ENCODE assay signal across 12 cellular contexts in the genomic region with DNA sequence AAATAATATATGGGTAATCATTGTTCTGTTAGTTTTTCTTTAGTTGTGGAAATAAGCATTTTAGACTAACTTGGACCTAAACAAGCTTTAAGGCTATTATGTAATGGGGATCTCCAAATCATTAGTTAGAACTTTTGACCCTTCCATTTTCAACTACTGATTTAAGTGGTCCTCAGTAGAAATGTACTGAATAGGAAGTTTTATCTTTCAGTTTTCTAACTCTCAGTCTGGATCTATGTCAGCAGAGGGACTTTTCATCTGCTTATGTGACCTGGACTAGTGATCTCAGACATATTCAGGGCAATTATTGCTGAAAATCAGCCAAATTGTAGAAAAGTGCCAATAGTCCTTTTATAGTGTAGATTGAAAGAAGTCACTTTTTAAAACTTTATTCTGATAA.
A peak's percentile ranks its signal among the peaks of the same experiment; 100 is the strongest.
DNase-seq lines count a peak whose midpoint lies in the region; ATAC-seq and TF ChIP-seq lines count a peak whose summit lies in the region.
"Had no signal": no experiment of that assay in that cellular context is flagged by ENCODE, and none has a peak within 500 bp of the region (broad histone marks: within the 10 kb centered on the region; RNA-seq: fewer than 3 reads in every experiment).

No MANE protein-coding gene starts in this region.

- H3K9me3 ChIP-seq in tibial artery = no peaks in the 10 kb centered on the region

- peaks cover 40 to 70% (median 64%) of the 10 kb centered on the region in 3 donors for H3K36me3 ChIP-seq in tibial artery

- peak overlapping the region in 1 of 2 donors; percentile 39 for H3K27ac ChIP-seq in tibial artery

- no peak overlapping the region for H3K4me3 ChIP-seq in tibial artery

- H3K4me1 ChIP-seq in tibial artery = peaks cover 0 to 22% (median 2%) of the 10 kb centered on the region in 4 donors

- TF ChIP-seq CTCF in GM10248 (IDR thresholded peaks at IDR 0.05; ENCODE audit: control extremely low read depth, extremely low read depth, low read depth, missing control alignments) (no peak), tibial artery (IDR thresholded peaks at IDR 0.05) (no peak)

- intact Hi-C loops in tibial artery (cut with DNase I; ENCODE audit: low total_unique reads) = no loop called here

- DNase-seq in GM10248 (ENCODE audit: extremely low spot score) (peak; percentile 60), tibial artery (no peak), activated gamma-delta T cell (lab: John Stamatoyannopoulos, UW) (no peak), medulla oblongata (ENCODE audit: extremely low spot score) (no peak)
- DNase-seq in stimulated activated CD4-positive, alpha-beta T cell treated with anti-CD3 and anti-CD28 coated beads, Interleukin-2, amount 100 ng/mL, for 24 hours = no peak
- DNase-seq: activated naive CD8-positive, alpha-beta T cell treated with anti-CD3 and anti-CD28 coated beads for 36 hours; NCI-H187 treated with DMSO at 0.1 percent for 48 hours; small intestine; stimulated activated naive CD4-positive, alpha-beta T cell treated with Interleukin-2 at 50 U/mL for 16 hours had no signal

- POLR2A ChIA-PET in GM10248 (lab: Yijun Ruan, JAX) = interaction anchor here (0.7 kb wide), 1 partner anchor 39 kb away, joined by 3 read pairs; a partner anchor contains a TSS

- CTCF ChIA-PET in GM10248 (lab: Yijun Ruan, JAX) = interaction anchor here (0.7 to 2.1 kb wide), 4 partner anchors 9 to 379 kb away, joined by 3 to 6 read pairs (median 4); a partner anchor contains a TSS

- H3K27me3 ChIP-seq in tibial artery = no peaks in the 10 kb centered on the region

- ATAC-seq in GM19043 (IDR thresholded peaks at IDR 0.05; ENCODE audit: low read depth, unreplicated experiment) (peak; percentile 69), HG02759 (IDR thresholded peaks at IDR 0.05; ENCODE audit: unreplicated experiment) (peak; percentile 81), HG03469 (IDR thresholded peaks at IDR 0.05; ENCODE audit: unreplicated experiment) (peak; percentile 71)
